18 cellular contexts compared by ENCODE assay signal in genomic region chr10:14992336-14992735, GRCh38. TPM values are rescaled to one million over a fixed set of nuclear protein-coding genes. Genes with fewer than 3 reads are reported as not detected.
"Had no signal": no experiment of that assay in that cellular context is flagged by ENCODE, and none has a peak within 500 bp of the region (broad histone marks: within the 10 kb centered on the region; RNA-seq: fewer than 3 reads in every experiment).

No MANE protein-coding gene starts in this region.

RNA-seq across cellular contexts. Expression of gene MEIG1, which starts 33.1 kb away (rescaled TPM):
- total RNA-seq: natural killer cell treated with Interleukin-12 subunit alpha and Interleukin-12 subunit beta and Interleukin-15 and Interleukin-18, amount 100 ng/mL, for 72 hours; omental fat pad; posterior vena cava; pulmonary artery endothelial cell; right atrium auricular region; sciatic nerve; smooth muscle cell; spleen; stomach; subcutaneous adipose tissue; temporal lobe; thoracic aorta; thyroid gland; tibial nerve; vagina had no signal
- polyA plus RNA-seq: smooth muscle cell had no signal

RNA-seq across cellular contexts. Expression of gene OLAH, which starts 51.4 kb away (rescaled TPM):
- total RNA-seq: neural crest cell, pancreas, pulmonary artery endothelial cell, smooth muscle cell, stomach, ureter had no signal
- polyA plus RNA-seq: pancreas, smooth muscle cell had no signal
